In genomic region chr3:149575213-149575961, GRCh38 we compare ENCODE assay signal across 8 cellular contexts.
A peak's percentile ranks its signal among the peaks of the same experiment; 100 is the strongest.
DNase-seq lines count a peak whose midpoint lies in the region; ATAC-seq and TF ChIP-seq lines count a peak whose summit lies in the region.

No MANE protein-coding gene starts in this region.

- H3K27me3 ChIP-seq in rectal smooth muscle tissue (ENCODE audit: control insufficient read depth, insufficient read depth, low read length), result no peaks in the 10 kb centered on the region

- ATAC-seq in HG03039 (IDR thresholded peaks at IDR 0.05; ENCODE audit: unreplicated experiment) (no peak), HG02938 (IDR thresholded peaks at IDR 0.05; ENCODE audit: unreplicated experiment) (no peak), GM18511 (IDR thresholded peaks at IDR 0.05; ENCODE audit: unreplicated experiment) (no peak)

- DNase-seq in DMS53 treated with DMSO at 0.1 percent for 48 hours (lab: John Stamatoyannopoulos, UW; ENCODE audit: unreplicated experiment) (peak; percentile 8), RWPE1 (ENCODE audit: low spot score) (peak; percentile 25), fibroblast of pulmonary artery (ENCODE audit: low read depth) (peak; percentile 98)
- DNase-seq in activated T-cell treated with anti-CD3 and anti-CD28 coated beads, Interleukin-2, amount 50 U/mL, for 48 hours, result no peak

- POLR2A ChIA-PET in RWPE1 (lab: Yijun Ruan, JAX; ENCODE audit: low non-redundant PET), result no interaction called here

- H3K9ac ChIP-seq in rectal smooth muscle tissue (ENCODE audit: low read length), result no peak overlapping the region

- CTCF ChIA-PET in RWPE1 (lab: Yijun Ruan, JAX), result interaction anchor here (0.5 to 1.4 kb wide), 4 partner anchors 142 to 1730 kb away, joined by 3 to 6 read pairs (median 4); partner anchors contain the start of gene COMMD2

- peaks cover 16% of the 10 kb centered on the region for H3K4me1 ChIP-seq in rectal smooth muscle tissue (ENCODE audit: control insufficient read depth, insufficient read depth, low read length)

- H3K4me3 ChIP-seq in fibroblast of pulmonary artery (replicated peaks; ENCODE audit: low read depth, low read length), result peak overlapping the region; percentile 38
- H3K4me3 ChIP-seq in rectal smooth muscle tissue (ENCODE audit: low read length), result no peak overlapping the region

- no peaks in the 10 kb centered on the region for H3K36me3 ChIP-seq in rectal smooth muscle tissue (ENCODE audit: control insufficient read depth, insufficient read depth, low read length)

- no peak for TF ChIP-seq CTCF in RWPE1 (conservative IDR thresholded peaks at IDR 0.05; ENCODE audit: low read depth)
- TF ChIP-seq CTCF in fibroblast of pulmonary artery (IDR thresholded peaks at IDR 0.05; ENCODE audit: low read length, missing control alignments), result no peak

- H3K27ac ChIP-seq in RWPE1 (peak overlapping the region; percentile 96), rectal smooth muscle tissue (ENCODE audit: low read depth, low read length) (peak overlapping the region; percentile 77)

Comparison
In these comparisons a context has a peak if more than half of its experiments do, and no peak if none do; other contexts are left out.
1. DNase-seq: peak in DMS53 treated with DMSO at 0.1 percent for 48 hours (single experiment), RWPE1 (single experiment) and fibroblast of pulmonary artery (single experiment); none in activated T-cell treated with anti-CD3 and anti-CD28 coated beads, Interleukin-2, amount 50 U/mL, for 48 hours (0 of 2).